22 cellular contexts compared by ENCODE assay signal in genomic region chr11:95684701-95685100, GRCh38.
DNase-seq lines count a peak whose midpoint lies in the region; ATAC-seq lines count a peak whose summit lies in the region.
"Had no signal": no experiment of that assay in that cellular context is flagged by ENCODE, and none has a peak within 500 bp of the region (broad histone marks: within the 10 kb centered on the region; RNA-seq: fewer than 3 reads in every experiment).

No MANE protein-coding gene starts in this region.

- no peak for DNase-seq in activated naive CD4-positive, alpha-beta T cell treated with anti-CD3 and anti-CD28 coated beads, Interleukin-2, amount 50 U/mL, for 72 hours (ENCODE audit: low spot score in 2 of 2)
- no peak for DNase-seq in activated naive CD4-positive, alpha-beta T cell treated with Interleukin-2 at 50 U/mL for 16 hours
- peak; percentile 68 for DNase-seq in NCI-H69 (lab: John Stamatoyannopoulos, UW)
- peak; percentile 35 for DNase-seq in inferior parietal cortex (ENCODE audit: extremely low spot score)
- no peak for DNase-seq in epidermal melanocyte (ENCODE audit: insufficient read length, low spot score)
- DNase-seq in NCI-H1417 (lab: John Stamatoyannopoulos, UW), result no peak
- DNase-seq: activated CD4-positive, CD25-positive, alpha-beta regulatory T cell; DMS53; effector memory CD8-positive, alpha-beta T cell; foreskin keratinocyte; GDM1; mesenchymal stem cell; NCI-H1105; NCI-H2081; NCI-H510A; PC-9; Right ventricle myocardium superior; stimulated activated CD4-positive, alpha-beta T cell treated with anti-CD3 and anti-CD28 coated beads, Interleukin-1b, Interleukin-23, amount 100 ng/mL, for 48 hours; testis had no signal

- peaks cover 0 to 3% of the 10 kb centered on the region in 2 donors for H3K9me3 Mint-ChIP-seq in activated naive CD4-positive, alpha-beta T cell treated with anti-CD3 and anti-CD28 coated beads, Interleukin-2, amount 50 U/mL, for 72 hours
- H3K9me3 Mint-ChIP-seq: effector memory CD8-positive, alpha-beta T cell had no signal

- peaks cover 12 to 24% of the 10 kb centered on the region in 2 donors for H3K36me3 Mint-ChIP-seq in activated naive CD4-positive, alpha-beta T cell treated with anti-CD3 and anti-CD28 coated beads, Interleukin-2, amount 50 U/mL, for 72 hours

- ATAC-seq in activated naive CD4-positive, alpha-beta T cell treated with anti-CD3 and anti-CD28 coated beads, Interleukin-2, amount 50 U/mL, for 72 hours, result peak; percentile 16 to 19
- no peak for ATAC-seq in HG03354 (IDR thresholded peaks at IDR 0.05; ENCODE audit: poor library complexity, severe bottlenecking, unreplicated experiment)
- ATAC-seq: effector memory CD8-positive, alpha-beta T cell; esophagus mucosa; foreskin keratinocyte; left lobe of liver had no signal

- H3K27ac Mint-ChIP-seq in activated naive CD4-positive, alpha-beta T cell treated with anti-CD3 and anti-CD28 coated beads, Interleukin-2, amount 50 U/mL, for 72 hours, result peak overlapping the region; percentile 59 to 70
- H3K27ac Mint-ChIP-seq: effector memory CD8-positive, alpha-beta T cell had no signal

Comparison
In these comparisons a context has a peak if more than half of its experiments do, and no peak if none do; other contexts are left out.
1. DNase-seq: peak in NCI-H69 (single experiment) and inferior parietal cortex (single experiment); none in activated naive CD4-positive, alpha-beta T cell treated with anti-CD3 and anti-CD28 coated beads, Interleukin-2, amount 50 U/mL, for 72 hours (0 of 2), activated naive CD4-positive, alpha-beta T cell treated with Interleukin-2 at 50 U/mL for 16 hours (single experiment), epidermal melanocyte (single experiment) and NCI-H1417 (0 of 3).